ENCODE assay signal across 14 cellular contexts in genomic region chr19:58055483-58055874, GRCh38. TPM values are rescaled to one million over a fixed set of nuclear protein-coding genes. Genes with fewer than 3 reads are reported as not detected.
A peak's percentile ranks its signal among the peaks of the same experiment; 100 is the strongest.
DNase-seq lines count a peak whose midpoint lies in the region; ATAC-seq and TF ChIP-seq lines count a peak whose summit lies in the region.
"Had no signal": no experiment of that assay in that cellular context is flagged by ENCODE, and none has a peak within 500 bp of the region (broad histone marks: within the 10 kb centered on the region; RNA-seq: fewer than 3 reads in every experiment).

No MANE protein-coding gene starts in this region.

- peaks cover 6% of the 10 kb centered on the region for H3K9me3 ChIP-seq in WERI-Rb-1 (ENCODE audit: severe bottlenecking)

- peaks cover 63 to 96% (median 89%) of the 10 kb centered on the region in 7 donors for H3K9me3 Mint-ChIP-seq in CD14-positive monocyte

- H3K27me3 ChIP-seq in WERI-Rb-1 (ENCODE audit: insufficient read depth, low read depth, severe bottlenecking): no peaks in the 10 kb centered on the region

- H3K36me3 Mint-ChIP-seq in CD14-positive monocyte: peaks cover 0 to 7% of the 10 kb centered on the region in 2 donors

- peaks cover 12% of the 10 kb centered on the region for H3K4me1 Mint-ChIP-seq in CD14-positive monocyte

- intact Hi-C loops in CD14-positive monocyte (cut with micrococcal nuclease): no loop called here
- intact Hi-C loops in head of caudate nucleus (cut with DNase I): loop anchor here (5.0 kb wide), 1 partner anchor 53 kb away; the partner anchor contains the start of gene ZNF606

- TF ChIP-seq CTCF in CD14-positive monocyte (IDR thresholded peaks at IDR 0.05) (no peak), WERI-Rb-1 (IDR thresholded peaks at IDR 0.05; ENCODE audit: low read depth, low read length) (peak; percentile 34; the same call in 1 of the 2 replicates)

- peak overlapping the region; percentile 66 to 83 for H3K4me3 Mint-ChIP-seq in CD14-positive monocyte
- H3K4me3 Mint-ChIP-seq: activated CD4-positive, alpha-beta memory T cell treated with anti-CD3 and anti-CD28 coated beads for 36 hours; activated naive CD4-positive, alpha-beta T cell treated with anti-CD3 and anti-CD28 coated beads, Interleukin-2, amount 50 U/mL, for 24 hours had no signal

- H3K27ac ChIP-seq in WERI-Rb-1 (peak overlapping the region; percentile 86), skin epidermis (peak overlapping the region in 1 of 21 experiments; percentile 50)

- DNase-seq in CD14-positive monocyte (ENCODE audit: low spot score) (no peak), WERI-Rb-1 (peak; percentile 74), head of caudate nucleus (peak in 27 of 42 donors; percentile 12 to 72 (median 44)), ureter (ENCODE audit: low spot score) (no peak)
- DNase-seq: activated CD4-positive, alpha-beta memory T cell treated with anti-CD3 and anti-CD28 coated beads for 36 hours; NCI-H1694 treated with DMSO at 0.1 percent for 48 hours; small intestine had no signal

- H3K27me3 Mint-ChIP-seq in CD14-positive monocyte (ENCODE audit: low read depth in 3 of 3): peaks cover 7 to 11% (median 10%) of the 10 kb centered on the region in 3 donors

- peaks cover 5% of the 10 kb centered on the region; the same call in 1 of the 2 replicates for H3K36me3 ChIP-seq in WERI-Rb-1

- no peak overlapping the region for H3K27ac Mint-ChIP-seq in CD14-positive monocyte
- H3K27ac Mint-ChIP-seq: activated CD4-positive, alpha-beta memory T cell treated with anti-CD3 and anti-CD28 coated beads for 36 hours; activated naive CD4-positive, alpha-beta T cell treated with anti-CD3 and anti-CD28 coated beads, Interleukin-2, amount 50 U/mL, for 24 hours; H9 had no signal

- ATAC-seq in GM21381 (IDR thresholded peaks at IDR 0.05; ENCODE audit: unreplicated experiment): no peak
- ATAC-seq in HG02885 (IDR thresholded peaks at IDR 0.05; ENCODE audit: poor library complexity, unreplicated experiment): no peak
- no peak for ATAC-seq in esophagus mucosa
- ATAC-seq: K562 had no signal

- peak overlapping the region; percentile 76 for H3K4me3 ChIP-seq in WERI-Rb-1 (ENCODE audit: low read depth, low read length)
- peak overlapping the region in 4 of 7 experiments; percentile 6 to 26 (median 16) for H3K4me3 ChIP-seq in skin epidermis
- H3K4me3 ChIP-seq: K562 had no signal

RNA-seq across cellular contexts. Expression of gene ZNF135, which starts 3.6 kb away (rescaled TPM):
- polyA plus RNA-seq in CD14-positive monocyte: under 1 TPM in 1 of 2 donors, not detected in 1; 0.37 TPM
- total RNA-seq in ureter: 14.1 TPM
- 0.68 TPM for total RNA-seq in esophagus mucosa
- total RNA-seq: K562 had no signal
- polyA plus RNA-seq: K562 had no signal

RNA-seq across cellular contexts. Expression of gene ZSCAN1, which starts 21.7 kb away (rescaled TPM):
- polyA plus RNA-seq in CD14-positive monocyte: not detected
- total RNA-seq in ureter: 2.3 TPM
- total RNA-seq in esophagus mucosa: not detected
- total RNA-seq: activated CD4-positive, alpha-beta memory T cell treated with anti-CD3 and anti-CD28 coated beads for 36 hours; K562 had no signal
- polyA plus RNA-seq: K562 had no signal

RNA-seq across cellular contexts. Expression of gene ZSCAN18, which starts 42.6 kb away (rescaled TPM):
- polyA plus RNA-seq in CD14-positive monocyte: 1 to 10 TPM; 1.1 to 2.3 TPM
- total RNA-seq in ureter (109 TPM), esophagus mucosa (9.4 TPM)

RNA-seq across cellular contexts. Expression of gene ZNF606, which starts 52.9 kb away (rescaled TPM):
- 1 to 10 TPM in 1 of 2 donors, under 1 TPM in 1; 0.87 to 1.2 TPM for polyA plus RNA-seq in CD14-positive monocyte
- total RNA-seq in ureter (28.1 TPM), esophagus mucosa (5.4 TPM)

Comparison
In these comparisons a context has a peak if more than half of its experiments do, and no peak if none do; other contexts are left out.
1. DNase-seq: peak in WERI-Rb-1 (single experiment) and head of caudate nucleus (27 of 42); none in CD14-positive monocyte (single experiment) and ureter (single experiment).
2. RNA of gene ZSCAN18, which starts 42.6 kb away (total RNA-seq): 109 TPM in ureter (single experiment); 9.4 TPM in esophagus mucosa (single experiment); every median in the first group is over 10 times any median in the second.